Comparison of ENCODE assay signal across 8 cellular contexts in genomic region chr2:43774617-43775016, GRCh38. TPM values are rescaled to one million over a fixed set of nuclear protein-coding genes. Genes with fewer than 3 reads are reported as not detected.
DNase-seq lines count a peak whose midpoint lies in the region; ATAC-seq, FAIRE-seq and TF ChIP-seq lines count a peak whose summit lies in the region.

No MANE protein-coding gene starts in this region.

- TF ChIP-seq POLR2A in thyroid gland (IDR thresholded peaks at IDR 0.05), result no peak

- H3K36me3 ChIP-seq in adipocyte (ENCODE audit: control insufficient read depth, insufficient read depth, low read length, severe bottlenecking) (peaks cover 16% of the 10 kb centered on the region), thyroid gland (no peaks in the 10 kb centered on the region)

- peak; percentile 40 for ATAC-seq in left lobe of liver

- H3K9me3 ChIP-seq in adipocyte (ENCODE audit: control insufficient read depth, low read length), result no peaks in the 10 kb centered on the region
- H3K9me3 ChIP-seq in thyroid gland, result no peaks in the 10 kb centered on the region

- H3K36me3 Mint-ChIP-seq in activated CD4-positive, alpha-beta T cell treated with anti-CD3 and anti-CD28 coated beads, Interleukin-2, amount 10 ng/mL, durations not matched to agents 7 days and 5 days (ENCODE audit: low read depth), result no peaks in the 10 kb centered on the region

- H3K4me3 Mint-ChIP-seq in activated CD4-positive, alpha-beta T cell treated with anti-CD3 and anti-CD28 coated beads, Interleukin-2, amount 10 ng/mL, durations not matched to agents 7 days and 5 days, result peak overlapping the region; percentile 92

- FAIRE-seq in D721Med (lab: Jason Lieb, UNC), result no peak

- no peaks in the 10 kb centered on the region for H3K27me3 ChIP-seq in adipocyte (replicated peaks; ENCODE audit: control insufficient read depth, insufficient read depth, low read length)
- no peaks in the 10 kb centered on the region for H3K27me3 ChIP-seq in thyroid gland

- 14 to 26% methylated on average over 7 of the region's 7 CpGs for WGBS in thyroid gland, 2 donors

- CTCF ChIA-PET in activated CD4-positive, alpha-beta T cell treated with anti-CD3 and anti-CD28 coated beads, Interleukin-2, amount 10 ng/mL, durations not matched to agents 7 days and 5 days (lab: Charles Lee), result interaction anchor here (1.3 kb wide), 1 partner anchor 13 kb away, joined by 6 read pairs; no protein-coding TSS in a partner anchor

- no peaks in the 10 kb centered on the region for H3K9me3 Mint-ChIP-seq in activated CD4-positive, alpha-beta T cell treated with anti-CD3 and anti-CD28 coated beads, Interleukin-2, amount 10 ng/mL, durations not matched to agents 7 days and 5 days

- peak overlapping the region; percentile 87 for H3K4me3 ChIP-seq in adipocyte (ENCODE audit: low read length)
- H3K4me3 ChIP-seq in thyroid gland (replicated peaks in 1 of 3), result peak overlapping the region; percentile 37 to 85 (median 79)

- H3K4me1 Mint-ChIP-seq in activated CD4-positive, alpha-beta T cell treated with anti-CD3 and anti-CD28 coated beads, Interleukin-2, amount 10 ng/mL, durations not matched to agents 7 days and 5 days, result peaks cover 16% of the 10 kb centered on the region

- POLR2A ChIA-PET in activated CD4-positive, alpha-beta T cell treated with anti-CD3 and anti-CD28 coated beads, Interleukin-2, amount 10 ng/mL, durations not matched to agents 7 days and 5 days (lab: Charles Lee), result no interaction called here

- peak overlapping the region; percentile 83 to 91 (median 90) for H3K27ac ChIP-seq in thyroid gland

- DNase-seq in activated CD4-positive, alpha-beta T cell treated with anti-CD3 and anti-CD28 coated beads, Interleukin-2, amount 10 ng/mL, durations not matched to agents 7 days and 5 days, result no peak
- no peak for DNase-seq in activated CD4-positive, alpha-beta T cell treated with anti-CD3 and anti-CD28 coated beads for 48 hours
- DNase-seq in adipocyte (ENCODE audit: low read depth), result no peak
- DNase-seq in left lobe of liver (ENCODE audit: low spot score), result no peak
- DNase-seq in thyroid gland, result peak in 1 of 2 donors; percentile 3
- DNase-seq in D721Med (ENCODE audit: insufficient read length, low spot score), result no peak
- no peak for DNase-seq in HCEC 1CT
- DNase-seq in DMS153 (lab: John Stamatoyannopoulos, UW), result no peak

- peak overlapping the region; percentile 63 for H3K27ac Mint-ChIP-seq in activated CD4-positive, alpha-beta T cell treated with anti-CD3 and anti-CD28 coated beads, Interleukin-2, amount 10 ng/mL, durations not matched to agents 7 days and 5 days

- TF ChIP-seq CTCF in thyroid gland (IDR thresholded peaks at IDR 0.05), result no peak
- TF ChIP-seq CTCF in D721Med (IDR thresholded peaks at IDR 0.05; ENCODE audit: insufficient read depth, missing control alignments), result no peak

- peaks cover 4% of the 10 kb centered on the region for H3K4me1 ChIP-seq in adipocyte (ENCODE audit: control insufficient read depth, insufficient read depth, low read length)
- H3K4me1 ChIP-seq in thyroid gland, result no peaks in the 10 kb centered on the region

- H3K27me3 Mint-ChIP-seq in activated CD4-positive, alpha-beta T cell treated with anti-CD3 and anti-CD28 coated beads, Interleukin-2, amount 10 ng/mL, durations not matched to agents 7 days and 5 days, result no peaks in the 10 kb centered on the region

- H3K9ac ChIP-seq in adipocyte (ENCODE audit: low read length), result peak overlapping the region; percentile 86

- intact Hi-C loops in thyroid gland (cut with DNase I), result loop anchor here (10.0 kb wide), 1 partner anchor 220 kb away; the partner anchor contains the start of gene LRPPRC

RNA-seq across cellular contexts. Expression of gene DYNC2LI1, which starts 0.8 kb away (rescaled TPM):
- total RNA-seq in activated CD4-positive, alpha-beta T cell treated with anti-CD3 and anti-CD28 coated beads, Interleukin-2, amount 10 ng/mL, durations not matched to agents 7 days and 5 days, result 1 to 10 TPM; 4.0 to 5.1 TPM
- total RNA-seq in left lobe of liver (5.1 TPM), thyroid gland (10 to 100 TPM; 37.7 to 55.0 (median 45.2) TPM)
